18 cellular contexts compared by ENCODE assay signal in genomic region chr11:12089041-12089440, GRCh38. TPM values are rescaled to one million over a fixed set of nuclear protein-coding genes. Genes with fewer than 3 reads are reported as not detected.
A peak's percentile ranks its signal among the peaks of the same experiment; 100 is the strongest.
DNase-seq lines count a peak whose midpoint lies in the region; ATAC-seq, FAIRE-seq and TF ChIP-seq lines count a peak whose summit lies in the region.
"Had no signal": no experiment of that assay in that cellular context is flagged by ENCODE, and none has a peak within 500 bp of the region (broad histone marks: within the 10 kb centered on the region; RNA-seq: fewer than 3 reads in every experiment).

No MANE protein-coding gene starts in this region.

- H3K27me3 Mint-ChIP-seq in astrocyte (ENCODE audit: low read depth, unreplicated experiment): no peaks in the 10 kb centered on the region

- WGBS in upper lobe of left lung, 2 donors: 82 to 89% methylated on average over 4 of the region's 4 CpGs

- H4K20me1 ChIP-seq in astrocyte (ENCODE audit: insufficient read depth, low read length): no peaks in the 10 kb centered on the region

- intact Hi-C loops in left ventricle myocardium inferior (cut with micrococcal nuclease): loop anchor here (10.0 kb wide), 1 partner anchor 146 kb away; no protein-coding TSS in a partner anchor
- intact Hi-C loops in Right ventricle myocardium superior (cut with DNase I): loop anchor here (5.0 kb wide), 1 partner anchor 148 kb away; no protein-coding TSS in a partner anchor
- intact Hi-C loops in A673 (cut with micrococcal nuclease; ENCODE audit: unreplicated experiment): no loop called here

- H3K9ac ChIP-seq in astrocyte (ENCODE audit: low read length): peak overlapping the region; percentile 98

- H3K36me3 Mint-ChIP-seq in astrocyte (ENCODE audit: low read depth, unreplicated experiment): peaks cover 3% of the 10 kb centered on the region

- TF ChIP-seq EP300 in upper lobe of left lung (IDR thresholded peaks at IDR 0.05): no peak

- FAIRE-seq in astrocyte (lab: Jason Lieb, UNC): no peak

- no peak overlapping the region for H3K4me3 ChIP-seq in left ventricle myocardium inferior
- no peak overlapping the region for H3K4me3 ChIP-seq in astrocyte (ENCODE audit: insufficient read depth, low read depth, low read length)
- no peak overlapping the region for H3K4me3 ChIP-seq in upper lobe of left lung
- no peak overlapping the region for H3K4me3 ChIP-seq in A673 (ENCODE audit: low read depth, low read length, poor library complexity, severe bottlenecking)
- H3K4me3 ChIP-seq: ovary, testis had no signal

- H3K4me1 Mint-ChIP-seq in astrocyte (ENCODE audit: low read depth, unreplicated experiment): peaks cover 65% of the 10 kb centered on the region

- H3K9me3 ChIP-seq in left ventricle myocardium inferior (replicated peaks) (no peaks in the 10 kb centered on the region), astrocyte (ENCODE audit: insufficient read depth, low read depth, low read length) (peaks cover 2% of the 10 kb centered on the region), upper lobe of left lung (no peaks in the 10 kb centered on the region), A673 (ENCODE audit: low read depth, low read length, poor library complexity, severe bottlenecking) (no peaks in the 10 kb centered on the region)
- H3K9me3 ChIP-seq: ovary, testis had no signal

- H3K4me3 Mint-ChIP-seq in astrocyte (ENCODE audit: unreplicated experiment): no peak overlapping the region

- peaks cover 4% of the 10 kb centered on the region for H3K79me2 ChIP-seq in astrocyte (ENCODE audit: insufficient read depth, low read length)

- ATAC-seq in Right ventricle myocardium superior (ENCODE audit: poor library complexity) (no peak), upper lobe of left lung (ENCODE audit: low FRiP score in 2 of 2) (no peak), omental fat pad (ENCODE audit: low FRiP score) (no peak), HG02642 (IDR thresholded peaks at IDR 0.05; ENCODE audit: poor library complexity, unreplicated experiment) (no peak)

- H3K27ac ChIP-seq in left ventricle myocardium inferior (replicated peaks): peak overlapping the region; percentile 90
- peak overlapping the region; percentile 100 for H3K27ac ChIP-seq in astrocyte (ENCODE audit: low read depth, low read length)
- peak overlapping the region; percentile 87 to 90 (median 89) for H3K27ac ChIP-seq in upper lobe of left lung
- H3K27ac ChIP-seq in A673 (ENCODE audit: low read depth, low read length, poor library complexity, severe bottlenecking): no peak overlapping the region
- H3K27ac ChIP-seq: ovary had no signal

- peak overlapping the region; percentile 91 for H3K4me2 ChIP-seq in astrocyte (ENCODE audit: low read length)

- no peaks in the 10 kb centered on the region for H3K36me3 ChIP-seq in left ventricle myocardium inferior
- no peaks in the 10 kb centered on the region for H3K36me3 ChIP-seq in astrocyte (ENCODE audit: insufficient read depth, low read length)
- H3K36me3 ChIP-seq in upper lobe of left lung: no peaks in the 10 kb centered on the region
- no peaks in the 10 kb centered on the region for H3K36me3 ChIP-seq in A673 (ENCODE audit: insufficient read depth, low read length, poor library complexity, severe bottlenecking)
- H3K36me3 ChIP-seq: ovary had no signal

- peak overlapping the region; percentile 100 for H3K27ac Mint-ChIP-seq in astrocyte (ENCODE audit: unreplicated experiment)

- H2AFZ ChIP-seq in astrocyte (ENCODE audit: low read depth, low read length): no peak overlapping the region

- DNase-seq in left ventricle myocardium inferior (no peak), Right ventricle myocardium superior (no peak), astrocyte (ENCODE audit: low read depth) (no peak), kidney tubule cell (ENCODE audit: low spot score) (peak; percentile 74), upper lobe of left lung (no peak), omental fat pad (ENCODE audit: low spot score) (no peak), A673 (ENCODE audit: low spot score) (no peak)
- DNase-seq: activated naive CD4-positive, alpha-beta T cell; AML-193; DMS79 treated with DMSO at 0.1 percent for 48 hours; erythroblast; hippocampal formation; NCI-H2029 treated with DMSO at 0.1 percent for 48 hours; NCI-H82; ovary; SHP77; testis had no signal

- H3K4me1 ChIP-seq in left ventricle myocardium inferior (peaks cover 82% of the 10 kb centered on the region), astrocyte (ENCODE audit: insufficient read depth, low read length) (peaks cover 58% of the 10 kb centered on the region), upper lobe of left lung (peaks cover 65 to 72% (median 67%) of the 10 kb centered on the region in 4 donors), A673 (ENCODE audit: insufficient read depth, low read length, poor library complexity, severe bottlenecking) (peaks cover 13% of the 10 kb centered on the region)

- no peaks in the 10 kb centered on the region for H3K27me3 ChIP-seq in left ventricle myocardium inferior (ENCODE audit: low read depth)
- no peaks in the 10 kb centered on the region for H3K27me3 ChIP-seq in astrocyte (ENCODE audit: insufficient read depth, low read length)
- no peaks in the 10 kb centered on the region for H3K27me3 ChIP-seq in upper lobe of left lung
- no peaks in the 10 kb centered on the region for H3K27me3 ChIP-seq in A673 (replicated peaks; ENCODE audit: insufficient read depth, low read depth, low read length, poor library complexity)
- H3K27me3 ChIP-seq: ovary, testis had no signal

- no TSS peak for BruUV-seq in A673 (replicated peaks; lab: Mats Ljungman, UMichigan)

- CTCF ChIA-PET in A673 (lab: Charles Lee): no interaction called here

- TF ChIP-seq CTCF in left ventricle myocardium inferior (IDR thresholded peaks at IDR 0.05; ENCODE audit: borderline replicate concordance) (no peak), astrocyte (IDR thresholded peaks at IDR 0.05; ENCODE audit: insufficient read depth, low read depth, low read length) (no peak), upper lobe of left lung (IDR thresholded peaks at IDR 0.05) (no peak), omental fat pad (IDR thresholded peaks at IDR 0.05) (no peak), A673 (conservative IDR thresholded peaks at IDR 0.05; ENCODE audit: low read depth, low read length) (no peak)

- no peak for TF ChIP-seq POLR2A in upper lobe of left lung (IDR thresholded peaks at IDR 0.05)

- POLR2A ChIA-PET in A673 (lab: Charles Lee; ENCODE audit: low non-redundant PET): no interaction called here

- no peaks in the 10 kb centered on the region for H3K9me3 Mint-ChIP-seq in astrocyte (ENCODE audit: unreplicated experiment)

RNA-seq across cellular contexts. Expression of gene MICAL2, which starts 21.3 kb away (rescaled TPM):
- total RNA-seq in left ventricle myocardium inferior (85.0 TPM), Right ventricle myocardium superior (34.8 TPM), astrocyte (357 and 471 TPM in 2 replicates), upper lobe of left lung (100 to 1,000 TPM; 138 to 327 (median 175) TPM), omental fat pad (100 to 1,000 TPM in 1 of 4 donors, 10 to 100 TPM in 3; 34.3 to 143 (median 57.0) TPM), A673 (2021) (0.44 and 1.1 TPM in 2 replicates)

Comparison
In these comparisons a context has a peak if more than half of its experiments do, and no peak if none do; other contexts are left out.
1. RNA of gene MICAL2, which starts 21.3 kb away (total RNA-seq): 357 to 471 TPM in astrocyte, 138 to 327 TPM in upper lobe of left lung, 85.0 TPM in left ventricle myocardium inferior (single experiment), 34.3 to 143 TPM in omental fat pad and 34.8 TPM in Right ventricle myocardium superior (single experiment); 0.44 to 1.1 TPM in A673; every median in the first group is over 10 times any median in the second.